ENCODE assay signal across 8 cellular contexts in genomic region chr6:26216015-26216885, GRCh38.
DNase-seq lines count a peak whose midpoint lies in the region; ATAC-seq and FAIRE-seq lines count a peak whose summit lies in the region.

No MANE protein-coding gene starts in this region.

- FAIRE-seq in endometrium (lab: Jason Lieb, UNC), result peak; percentile 100

- peak overlapping the region; percentile 82 for H3K27ac ChIP-seq in CD4-positive, alpha-beta memory T cell (ENCODE audit: low read depth, low read length)

- H3K36me3 Mint-ChIP-seq in CD4-positive, alpha-beta memory T cell, result no peaks in the 10 kb centered on the region
- H3K36me3 Mint-ChIP-seq in activated CD8-positive, alpha-beta T cell treated with anti-CD3 and anti-CD28 coated beads, Interleukin-2, amount 10 ng/mL, durations not matched to agents 7 days and 5 days (ENCODE audit: low read depth), result no peaks in the 10 kb centered on the region
- H3K36me3 Mint-ChIP-seq in stimulated activated memory B cell treated with anti-CD40 and anti-IgM and Interleukin-4, amounts not matched to agents 10 μg/mL and 1 μg/mL and 100 μg/mL, for 72 hours, result no peaks in the 10 kb centered on the region

- no peaks in the 10 kb centered on the region for H3K27me3 ChIP-seq in CD4-positive, alpha-beta memory T cell (ENCODE audit: insufficient read depth, low read length)

- POLR2A ChIA-PET in CD4-positive, alpha-beta memory T cell (lab: Charles Lee; ENCODE audit: partially characterized antibody), result interaction anchor here (0.7 to 20.0 kb wide), 80 partner anchors 10 to 1677 kb away, joined by 3 to 1953 read pairs (median 7); partner anchors contain the start of genes BTN3A1, HFE and HMGN4
- POLR2A ChIA-PET in activated CD8-positive, alpha-beta T cell treated with anti-CD3 and anti-CD28 coated beads, Interleukin-2, amount 10 ng/mL, durations not matched to agents 7 days and 5 days (lab: Charles Lee), result interaction anchor here (0.6 to 27.2 kb wide), 66 partner anchors 9 to 1677 kb away, joined by 3 to 2224 read pairs (median 6); partner anchors contain the start of genes HFE and HMGN4

- CTCF ChIA-PET in CD4-positive, alpha-beta memory T cell (lab: Charles Lee; ENCODE audit: partially characterized antibody), result interaction anchor here (0.7 to 3.7 kb wide), 39 partner anchors 7 to 1677 kb away, joined by 3 to 63 read pairs (median 4); a partner anchor contains a TSS
- CTCF ChIA-PET in activated CD8-positive, alpha-beta T cell treated with anti-CD3 and anti-CD28 coated beads, Interleukin-2, amount 10 ng/mL, durations not matched to agents 7 days and 5 days (lab: Charles Lee), result interaction anchor here (0.7 to 3.1 kb wide), 23 partner anchors 9 to 106 kb away, joined by 3 to 16 read pairs (median 5); a partner anchor contains a TSS

- H3K27me3 Mint-ChIP-seq in CD4-positive, alpha-beta memory T cell, result no peaks in the 10 kb centered on the region
- H3K27me3 Mint-ChIP-seq in activated CD8-positive, alpha-beta T cell treated with anti-CD3 and anti-CD28 coated beads, Interleukin-2, amount 10 ng/mL, durations not matched to agents 7 days and 5 days (ENCODE audit: low read depth), result no peaks in the 10 kb centered on the region
- no peaks in the 10 kb centered on the region for H3K27me3 Mint-ChIP-seq in stimulated activated memory B cell treated with anti-CD40 and anti-IgM and Interleukin-4, amounts not matched to agents 10 μg/mL and 1 μg/mL and 100 μg/mL, for 72 hours

- H3K4me1 Mint-ChIP-seq in CD4-positive, alpha-beta memory T cell, result peaks cover 0 to 5% (median 2%) of the 10 kb centered on the region in 4 donors
- peaks cover 42% of the 10 kb centered on the region for H3K4me1 Mint-ChIP-seq in activated CD8-positive, alpha-beta T cell treated with anti-CD3 and anti-CD28 coated beads, Interleukin-2, amount 10 ng/mL, durations not matched to agents 7 days and 5 days (ENCODE audit: low read depth)
- peaks cover 7% of the 10 kb centered on the region for H3K4me1 Mint-ChIP-seq in stimulated activated memory B cell treated with anti-CD40 and anti-IgM and Interleukin-4, amounts not matched to agents 10 μg/mL and 1 μg/mL and 100 μg/mL, for 72 hours

- ATAC-seq in GM19372 (IDR thresholded peaks at IDR 0.05; ENCODE audit: low read depth, unreplicated experiment) (peak; percentile 54), HG03460 (IDR thresholded peaks at IDR 0.05; ENCODE audit: unreplicated experiment) (peak; percentile 74)
- peak; percentile 67 for ATAC-seq in activated CD8-positive, alpha-beta T cell treated with anti-CD3 and anti-CD28 coated beads, Interleukin-2, amount 10 ng/mL, durations not matched to agents 7 days and 5 days
- peak; percentile 90 for ATAC-seq in stimulated activated memory B cell treated with anti-CD40 and anti-IgM and Interleukin-4, amounts not matched to agents 10 μg/mL and 1 μg/mL and 100 μg/mL, for 72 hours

- no peaks in the 10 kb centered on the region for H3K36me3 ChIP-seq in CD4-positive, alpha-beta memory T cell (ENCODE audit: insufficient read depth, low read length)

- DNase-seq in CD4-positive, alpha-beta memory T cell, result peak; percentile 88 to 96 (median 94)
- DNase-seq in NCI-H774 (lab: John Stamatoyannopoulos, UW) (peak; percentile 96), medulla oblongata (ENCODE audit: extremely low spot score) (peak; percentile 99)
- peak; percentile 93 for DNase-seq in activated CD8-positive, alpha-beta T cell treated with anti-CD3 and anti-CD28 coated beads, Interleukin-2, amount 10 ng/mL, durations not matched to agents 7 days and 5 days

- H3K27ac Mint-ChIP-seq in CD4-positive, alpha-beta memory T cell, result no peak overlapping the region
- no peak overlapping the region for H3K27ac Mint-ChIP-seq in activated CD8-positive, alpha-beta T cell treated with anti-CD3 and anti-CD28 coated beads, Interleukin-2, amount 10 ng/mL, durations not matched to agents 7 days and 5 days
- no peak overlapping the region for H3K27ac Mint-ChIP-seq in stimulated activated memory B cell treated with anti-CD40 and anti-IgM and Interleukin-4, amounts not matched to agents 10 μg/mL and 1 μg/mL and 100 μg/mL, for 72 hours

- H3K4me3 Mint-ChIP-seq in CD4-positive, alpha-beta memory T cell, result no peak overlapping the region
- no peak overlapping the region for H3K4me3 Mint-ChIP-seq in activated CD8-positive, alpha-beta T cell treated with anti-CD3 and anti-CD28 coated beads, Interleukin-2, amount 10 ng/mL, durations not matched to agents 7 days and 5 days
- H3K4me3 Mint-ChIP-seq in stimulated activated memory B cell treated with anti-CD40 and anti-IgM and Interleukin-4, amounts not matched to agents 10 μg/mL and 1 μg/mL and 100 μg/mL, for 72 hours, result no peak overlapping the region

- no peaks in the 10 kb centered on the region for H3K9me3 ChIP-seq in CD4-positive, alpha-beta memory T cell (ENCODE audit: control insufficient read depth in 1 of 2, low read length in 2 of 2)

- intact Hi-C loops in CD4-positive, alpha-beta memory T cell (cut with micrococcal nuclease), result loop anchor here (1.0 to 5.0 kb wide), 13 partner anchors 8 to 184 kb away; a partner anchor contains a TSS

- H3K4me1 ChIP-seq in CD4-positive, alpha-beta memory T cell (ENCODE audit: insufficient read depth, low read length), result peaks cover 26% of the 10 kb centered on the region

- peak overlapping the region; percentile 75 to 85 for H3K4me3 ChIP-seq in CD4-positive, alpha-beta memory T cell (ENCODE audit: low read length in 2 of 2)

- H3K9me3 Mint-ChIP-seq in CD4-positive, alpha-beta memory T cell, result no peaks in the 10 kb centered on the region
- H3K9me3 Mint-ChIP-seq in activated CD8-positive, alpha-beta T cell treated with anti-CD3 and anti-CD28 coated beads, Interleukin-2, amount 10 ng/mL, durations not matched to agents 7 days and 5 days (ENCODE audit: insufficient read depth), result no peaks in the 10 kb centered on the region
- no peaks in the 10 kb centered on the region for H3K9me3 Mint-ChIP-seq in stimulated activated memory B cell treated with anti-CD40 and anti-IgM and Interleukin-4, amounts not matched to agents 10 μg/mL and 1 μg/mL and 100 μg/mL, for 72 hours

Comparison
In these comparisons a context has a peak if more than half of its experiments do, and no peak if none do; other contexts are left out.
1. Peak in every context shown above with its lines: DNase-seq, ATAC-seq, H3K4me3 ChIP-seq and H3K27ac ChIP-seq.